In genomic region chr11:18254781-18255361, GRCh38 we compare ENCODE assay signal across 37 cellular contexts. TPM values are rescaled to one million over a fixed set of nuclear protein-coding genes. Genes with fewer than 3 reads are reported as not detected.
"Had no signal": no experiment of that assay in that cellular context is flagged by ENCODE, and none has a peak within 500 bp of the region (broad histone marks: within the 10 kb centered on the region; RNA-seq: fewer than 3 reads in every experiment).

No MANE protein-coding gene starts in this region.

- ATAC-seq: activated CD4-positive, CD25-positive, alpha-beta regulatory T cell treated with anti-CD3 and anti-CD28 coated beads, Interleukin-2, amount 50 U/mL, for 24 hours; activated T-cell treated with anti-CD3 and anti-CD28 coated beads, Interleukin-2, amount 50 U/mL, for 4 hours; Right ventricle myocardium inferior; WTC11 had no signal

- H3K27ac ChIP-seq: ascending aorta, KMS-11, PC-9, RWPE1 had no signal

- H3K4me1 ChIP-seq: ascending aorta had no signal

- H3K36me3 Mint-ChIP-seq: activated CD4-positive, alpha-beta memory T cell treated with anti-CD3 and anti-CD28 coated beads for 36 hours; activated naive CD8-positive, alpha-beta T cell treated with anti-CD3 and anti-CD28 coated beads, Interleukin-2, amount 10 ng/mL, durations not matched to agents 7 days and 5 days; WTC11 had no signal

- H3K9me3 Mint-ChIP-seq: activated CD4-positive, alpha-beta memory T cell treated with anti-CD3 and anti-CD28 coated beads for 36 hours; activated naive CD8-positive, alpha-beta T cell treated with anti-CD3 and anti-CD28 coated beads, Interleukin-2, amount 10 ng/mL, durations not matched to agents 7 days and 5 days; activated T-cell treated with anti-CD3 and anti-CD28 coated beads, Interleukin-2, amount 50 U/mL, for 4 hours; activated T-helper 1 cell treated with anti-CD3 and anti-CD28 coated beads, Interleukin-12 subunit alpha, Interleukin-12 subunit beta, Interleukin-2, Interleukin-4 antibody, amounts not matched to agents 30 ng/mL and 10 ng/mL and 1 ng/mL, durations not matched to agents 14 hours and 24 hours and 36 hours; WTC11 had no signal

- DNase-seq: activated CD4-positive, alpha-beta memory T cell treated with anti-CD3 and anti-CD28 coated beads for 36 hours; activated CD4-positive, alpha-beta T cell treated with anti-CD3 and anti-CD28 coated beads for 4 hours; activated CD4-positive, alpha-beta T cell treated with anti-CD3 and anti-CD28 coated beads, Interleukin-2, amount 50 U/mL, for 1 hour; activated CD8-positive, alpha-beta memory T cell treated with anti-CD3 and anti-CD28 coated beads, Interleukin-2, amount 50 U/mL, for 4 hours; activated naive CD4-positive, alpha-beta T cell treated with anti-CD3 and anti-CD28 coated beads, Interleukin-2, amount 50 U/mL, for 16 hours; activated naive CD8-positive, alpha-beta T cell treated with anti-CD3 and anti-CD28 coated beads, Interleukin-2, amount 10 ng/mL, durations not matched to agents 7 days and 5 days; activated T-cell treated with anti-CD3 and anti-CD28 coated beads for 4 hours; activated T-cell treated with anti-CD3 and anti-CD28 coated beads, Interleukin-2, amount 50 U/mL, for 4 hours; amygdala; NCI-H1048; NCI-H1105 treated with DMSO at 0.1 percent for 48 hours; NCI-H1436; NCI-H1694; NCI-H1930; NCI-H2081 treated with DMSO at 0.1 percent for 48 hours; NCI-H345; NCI-H524 treated with DMSO at 0.1 percent for 48 hours; NCI-H748 treated with DMSO at 0.1 percent for 48 hours; NK-92 treated with Interleukin-12 subunit alpha and Interleukin-12 subunit beta, amount 100 ng/mL, for 24 hours; PC-9; SIG-M5; SW 1271; T-helper 1 cell; T1000 had no signal

- H3K9me3 ChIP-seq: ascending aorta had no signal

- H3K27me3 ChIP-seq: ascending aorta had no signal

- H3K4me3 Mint-ChIP-seq: activated CD4-positive, alpha-beta memory T cell treated with anti-CD3 and anti-CD28 coated beads for 36 hours; activated naive CD8-positive, alpha-beta T cell treated with anti-CD3 and anti-CD28 coated beads, Interleukin-2, amount 10 ng/mL, durations not matched to agents 7 days and 5 days; activated T-cell treated with anti-CD3 and anti-CD28 coated beads, Interleukin-2, amount 50 U/mL, for 4 hours; activated T-helper 1 cell treated with anti-CD3 and anti-CD28 coated beads, Interleukin-12 subunit alpha, Interleukin-12 subunit beta, Interleukin-2, Interleukin-4 antibody, amounts not matched to agents 30 ng/mL and 10 ng/mL and 1 ng/mL, durations not matched to agents 14 hours and 24 hours and 36 hours; WTC11 had no signal

- H3K36me3 ChIP-seq: ascending aorta had no signal

- H3K4me3 ChIP-seq: ascending aorta, PC-9 had no signal

- H3K27me3 Mint-ChIP-seq: activated CD4-positive, alpha-beta memory T cell treated with anti-CD3 and anti-CD28 coated beads for 36 hours had no signal

- H3K27ac Mint-ChIP-seq: activated CD4-positive, alpha-beta memory T cell treated with anti-CD3 and anti-CD28 coated beads for 36 hours; activated naive CD8-positive, alpha-beta T cell treated with anti-CD3 and anti-CD28 coated beads, Interleukin-2, amount 10 ng/mL, durations not matched to agents 7 days and 5 days; activated T-helper 1 cell treated with anti-CD3 and anti-CD28 coated beads, Interleukin-12 subunit alpha, Interleukin-12 subunit beta, Interleukin-2, Interleukin-4 antibody, amounts not matched to agents 30 ng/mL and 10 ng/mL and 1 ng/mL, durations not matched to agents 14 hours and 24 hours and 36 hours; WTC11 had no signal

- H3K4me1 Mint-ChIP-seq: WTC11 had no signal

RNA-seq across cellular contexts. Expression of gene SAA2, which starts 6.4 kb away (rescaled TPM):
- total RNA-seq: activated CD4-positive, alpha-beta memory T cell treated with anti-CD3 and anti-CD28 coated beads for 36 hours; activated naive CD8-positive, alpha-beta T cell treated with anti-CD3 and anti-CD28 coated beads, Interleukin-2, amount 10 ng/mL, durations not matched to agents 7 days and 5 days; activated T-helper 1 cell treated with anti-CD3 and anti-CD28 coated beads, Interleukin-12 subunit alpha, Interleukin-12 subunit beta, Interleukin-2, Interleukin-4 antibody, amounts not matched to agents 30 ng/mL and 10 ng/mL and 1 ng/mL, durations not matched to agents 14 hours and 24 hours and 36 hours; LHCN-M2; NCI-H460; OCI-LY7; PC-9; T-helper 2 cell treated with Interferon-gamma antibody and Interleukin-4, amounts not matched to agents 100 ng/mL and 5 ng/mL, for 36 hours had no signal

RNA-seq across cellular contexts. Expression of gene SAA1, which starts 11.2 kb away (rescaled TPM):
- total RNA-seq: activated CD4-positive, alpha-beta memory T cell treated with anti-CD3 and anti-CD28 coated beads for 36 hours; activated naive CD8-positive, alpha-beta T cell treated with anti-CD3 and anti-CD28 coated beads, Interleukin-2, amount 10 ng/mL, durations not matched to agents 7 days and 5 days; activated T-helper 1 cell treated with anti-CD3 and anti-CD28 coated beads, Interleukin-12 subunit alpha, Interleukin-12 subunit beta, Interleukin-2, Interleukin-4 antibody, amounts not matched to agents 30 ng/mL and 10 ng/mL and 1 ng/mL, durations not matched to agents 14 hours and 24 hours and 36 hours; NCI-H460; OCI-LY7; PC-9; T-helper 2 cell treated with Interferon-gamma antibody and Interleukin-4, amounts not matched to agents 100 ng/mL and 5 ng/mL, for 36 hours had no signal

RNA-seq across cellular contexts. Expression of gene SAA4, which starts 18.3 kb away (rescaled TPM):
- total RNA-seq: activated CD4-positive, alpha-beta memory T cell treated with anti-CD3 and anti-CD28 coated beads for 36 hours; activated naive CD8-positive, alpha-beta T cell treated with anti-CD3 and anti-CD28 coated beads, Interleukin-2, amount 10 ng/mL, durations not matched to agents 7 days and 5 days; activated T-cell treated with anti-CD3 and anti-CD28 coated beads, Interleukin-2, amount 50 U/mL, for 4 hours; activated T-helper 1 cell treated with anti-CD3 and anti-CD28 coated beads, Interleukin-12 subunit alpha, Interleukin-12 subunit beta, Interleukin-2, Interleukin-4 antibody, amounts not matched to agents 30 ng/mL and 10 ng/mL and 1 ng/mL, durations not matched to agents 14 hours and 24 hours and 36 hours; ascending aorta; cardiac septum; LHCN-M2; M059J; NCI-H460; OCI-LY7; PC-9; Right ventricle myocardium inferior; T-helper 2 cell treated with Interferon-gamma antibody and Interleukin-4, amounts not matched to agents 100 ng/mL and 5 ng/mL, for 36 hours had no signal
